In genomic region chr5:87121315-87122170, GRCh38 we compare ENCODE assay signal across 8 cellular contexts.
DNase-seq lines count a peak whose midpoint lies in the region; ATAC-seq and TF ChIP-seq lines count a peak whose summit lies in the region.

No MANE protein-coding gene starts in this region.

- CTCF ChIA-PET in RWPE1 (lab: Yijun Ruan, JAX): no interaction called here

- DNase-seq in ACHN (peak; percentile 89), RWPE1 (ENCODE audit: low spot score) (peak; percentile 80), ascending aorta (ENCODE audit: low spot score in 2 of 2) (peak; percentile 10 to 78), lower lobe of right lung (no peak), vagina (ENCODE audit: extremely low spot score in 2 of 2) (no peak), uterus (no peak)

- TF ChIP-seq POLR2A in vagina (IDR thresholded peaks at IDR 0.05): no peak
- TF ChIP-seq POLR2A in uterus (IDR thresholded peaks at IDR 0.05): no peak

- peak overlapping the region in 1 of 2 donors; percentile 11 for H3K4me3 ChIP-seq in ascending aorta
- H3K4me3 ChIP-seq in lower lobe of right lung: no peak overlapping the region
- H3K4me3 ChIP-seq in vagina: no peak overlapping the region
- no peak overlapping the region for H3K4me3 ChIP-seq in uterus

- intact Hi-C loops in ascending aorta (cut with DNase I) (loop anchor here (2.0 kb wide), 3 partner anchors 15 to 291 kb away; partner anchors contain the start of gene CCNH), lower lobe of right lung (cut with DNase I) (no loop called here), vagina (cut with DNase I) (no loop called here), uterus (cut with DNase I; ENCODE audit: low total_unique reads) (no loop called here)

- H3K36me3 ChIP-seq in ascending aorta: no peaks in the 10 kb centered on the region
- no peaks in the 10 kb centered on the region for H3K36me3 ChIP-seq in lower lobe of right lung
- H3K36me3 ChIP-seq in vagina: no peaks in the 10 kb centered on the region
- H3K36me3 ChIP-seq in uterus: no peaks in the 10 kb centered on the region

- in situ Hi-C loops in ACHN (cut with HindIII; ENCODE audit: low pct_ligation_motif_present, low pct_unique_long_range_greater_than_20kb, low sequenced_read_pairs): no loop called here

- no peaks in the 10 kb centered on the region for H3K27me3 ChIP-seq in ascending aorta
- H3K27me3 ChIP-seq in lower lobe of right lung (ENCODE audit: low read depth): no peaks in the 10 kb centered on the region
- no peaks in the 10 kb centered on the region for H3K27me3 ChIP-seq in vagina
- no peaks in the 10 kb centered on the region for H3K27me3 ChIP-seq in uterus

- no peaks in the 10 kb centered on the region for H3K9me3 ChIP-seq in ascending aorta
- H3K9me3 ChIP-seq in lower lobe of right lung: no peaks in the 10 kb centered on the region
- H3K9me3 ChIP-seq in vagina: no peaks in the 10 kb centered on the region
- H3K9me3 ChIP-seq in uterus: no peaks in the 10 kb centered on the region

- peak; percentile 75 for ATAC-seq in GM18868 (IDR thresholded peaks at IDR 0.05; ENCODE audit: unreplicated experiment)
- ATAC-seq in HG03095 (IDR thresholded peaks at IDR 0.05; ENCODE audit: unreplicated experiment): peak; percentile 69
- ATAC-seq in lower lobe of right lung: peak; percentile 73 to 78

- no peak overlapping the region; the same call in 1 of the 2 replicates for H3K27ac ChIP-seq in RWPE1
- peak overlapping the region; percentile 80 to 89 for H3K27ac ChIP-seq in ascending aorta
- H3K27ac ChIP-seq in lower lobe of right lung: no peak overlapping the region
- H3K27ac ChIP-seq in vagina: peak overlapping the region; percentile 14
- no peak overlapping the region for H3K27ac ChIP-seq in uterus

- peaks cover 0 to 16% of the 10 kb centered on the region in 2 donors for H3K4me1 ChIP-seq in ascending aorta
- H3K4me1 ChIP-seq in lower lobe of right lung: peaks cover 18% of the 10 kb centered on the region
- no peaks in the 10 kb centered on the region for H3K4me1 ChIP-seq in vagina
- H3K4me1 ChIP-seq in uterus: no peaks in the 10 kb centered on the region

- POLR2A ChIA-PET in RWPE1 (lab: Yijun Ruan, JAX; ENCODE audit: low non-redundant PET): interaction anchor here (1.3 kb wide), 1 partner anchor 146 kb away, joined by 4 read pairs; the partner anchor contains the start of gene RASA1

- TF ChIP-seq CTCF in RWPE1 (conservative IDR thresholded peaks at IDR 0.05; ENCODE audit: low read depth) (no peak), ascending aorta (IDR thresholded peaks at IDR 0.05) (no peak), lower lobe of right lung (IDR thresholded peaks at IDR 0.05) (no peak), vagina (IDR thresholded peaks at IDR 0.05) (no peak), uterus (IDR thresholded peaks at IDR 0.05) (no peak)

Comparison
In these comparisons a context has a peak if more than half of its experiments do, and no peak if none do; other contexts are left out.
1. DNase-seq: peak in ACHN (single experiment), RWPE1 (single experiment) and ascending aorta (2 of 2); none in lower lobe of right lung (single experiment), vagina (0 of 2) and uterus (0 of 2).
2. H3K27ac ChIP-seq: peak in ascending aorta (2 of 2) and vagina (single experiment); none in RWPE1 (single experiment), lower lobe of right lung (single experiment) and uterus (0 of 2).
3. Peak in every context shown above with its lines, with median percentiles within 50 percentile points of each other: ATAC-seq.